Comparison of ENCODE assay signal across 19 cellular contexts in genomic region chr7:3520206-3520605, GRCh38.
A peak's percentile ranks its signal among the peaks of the same experiment; 100 is the strongest.
DNase-seq lines count a peak whose midpoint lies in the region; ATAC-seq and TF ChIP-seq lines count a peak whose summit lies in the region.
"Had no signal": no experiment of that assay in that cellular context is flagged by ENCODE, and none has a peak within 500 bp of the region (broad histone marks: within the 10 kb centered on the region; RNA-seq: fewer than 3 reads in every experiment).

No MANE protein-coding gene starts in this region.

- H3K27ac ChIP-seq in liver (ENCODE audit: low read depth in 1 of 2, low read length in 2 of 2), result no peak overlapping the region
- H3K27ac ChIP-seq: HL-60, RWPE1, thoracic aorta had no signal

- WGBS in liver, result 23% methylated on average over 2 of the region's 2 CpGs

- H3K36me3 ChIP-seq in liver (ENCODE audit: control insufficient read depth in 4 of 4, insufficient read depth in 3 of 4, low read depth in 1 of 4, low read length in 3 of 4), result no peaks in the 10 kb centered on the region
- H3K36me3 ChIP-seq: thoracic aorta had no signal

- ATAC-seq in HG02970 (IDR thresholded peaks at IDR 0.05; ENCODE audit: low FRiP score, unreplicated experiment) (no peak), GM18907 (IDR thresholded peaks at IDR 0.05; ENCODE audit: unreplicated experiment) (no peak)
- ATAC-seq in activated T-helper 17 cell treated with anti-CD3 and anti-CD28 coated beads, Interleukin-2, amount 50 U/mL, for 72 hours (replicated peaks), result no peak
- ATAC-seq: esophagus mucosa; K562; natural killer cell treated with Interleukin-12 subunit alpha and Interleukin-12 subunit beta and Interleukin-15 and Interleukin-18, amount 100 ng/mL, for 72 hours had no signal

- DNase-seq in DMS53 (lab: John Stamatoyannopoulos, UW) (peak; percentile 83), NCI-H2029 (lab: John Stamatoyannopoulos, UW) (peak; percentile 80), NCI-H774 (lab: John Stamatoyannopoulos, UW) (peak; percentile 50), glomerular visceral epithelial cell (ENCODE audit: extremely low spot score) (no peak)
- DNase-seq: activated CD4-positive, alpha-beta T cell treated with anti-CD3 and anti-CD28 coated beads, Interleukin-2, amount 50 U/mL, for 4 hours; activated naive CD4-positive, alpha-beta T cell treated with anti-CD3 and anti-CD28 coated beads, Interleukin-2, amount 50 U/mL, for 16 hours; activated T-cell treated with anti-CD3 and anti-CD28 coated beads, Interleukin-2, amount 50 U/mL, for 1 hour; T-cell had no signal

- H3K4me1 Mint-ChIP-seq in activated T-helper 17 cell treated with anti-CD3 and anti-CD28 coated beads, Interleukin-2, amount 50 U/mL, for 72 hours, result no peaks in the 10 kb centered on the region

- peaks cover 0 to 3% (median 0%) of the 10 kb centered on the region in 4 donors for H3K27me3 ChIP-seq in liver (ENCODE audit: control insufficient read depth in 4 of 4, insufficient read depth in 4 of 4, low read length in 3 of 4)

- TF ChIP-seq CTCF in liver (IDR thresholded peaks at IDR 0.05; ENCODE audit: low read depth, low read length, missing input control), result no peak

- no peak overlapping the region for H3K9ac ChIP-seq in liver (ENCODE audit: low read depth in 1 of 2, low read length in 2 of 2)

- H3K27ac Mint-ChIP-seq in activated T-helper 17 cell treated with anti-CD3 and anti-CD28 coated beads, Interleukin-2, amount 50 U/mL, for 72 hours, result no peak overlapping the region
- H3K27ac Mint-ChIP-seq: natural killer cell treated with Interleukin-12 subunit alpha and Interleukin-12 subunit beta and Interleukin-15 and Interleukin-18, amount 100 ng/mL, for 72 hours; progenitor cell of endocrine pancreas; T-cell had no signal

- no peaks in the 10 kb centered on the region for H3K4me1 ChIP-seq in liver (ENCODE audit: control insufficient read depth in 4 of 4, insufficient read depth in 4 of 4, low read length in 3 of 4)

- no peaks in the 10 kb centered on the region for H3K36me3 Mint-ChIP-seq in activated T-helper 17 cell treated with anti-CD3 and anti-CD28 coated beads, Interleukin-2, amount 50 U/mL, for 72 hours (ENCODE audit: low read depth)
- H3K36me3 Mint-ChIP-seq: natural killer cell treated with Interleukin-12 subunit alpha and Interleukin-12 subunit beta and Interleukin-15 and Interleukin-18, amount 100 ng/mL, for 72 hours; T-cell had no signal

- peaks cover 4% of the 10 kb centered on the region for H3K27me3 Mint-ChIP-seq in activated T-helper 17 cell treated with anti-CD3 and anti-CD28 coated beads, Interleukin-2, amount 50 U/mL, for 72 hours
- H3K27me3 Mint-ChIP-seq: progenitor cell of endocrine pancreas had no signal

- TF ChIP-seq RAD21 in liver (IDR thresholded peaks at IDR 0.05), result no peak

- H3K4me3 ChIP-seq in liver (ENCODE audit: low read depth in 1 of 3, low read length in 3 of 3), result no peak overlapping the region
- H3K4me3 ChIP-seq: K562, thoracic aorta had no signal

- H3K4me3 Mint-ChIP-seq in activated T-helper 17 cell treated with anti-CD3 and anti-CD28 coated beads, Interleukin-2, amount 50 U/mL, for 72 hours, result no peak overlapping the region
- H3K4me3 Mint-ChIP-seq: natural killer cell treated with Interleukin-12 subunit alpha and Interleukin-12 subunit beta and Interleukin-15 and Interleukin-18, amount 100 ng/mL, for 72 hours; T-cell had no signal

- H3K9me3 ChIP-seq in liver (ENCODE audit: control insufficient read depth in 4 of 4, low read length in 3 of 4), result no peaks in the 10 kb centered on the region
- H3K9me3 ChIP-seq: thoracic aorta had no signal

- H3K9me3 Mint-ChIP-seq in activated T-helper 17 cell treated with anti-CD3 and anti-CD28 coated beads, Interleukin-2, amount 50 U/mL, for 72 hours, result no peaks in the 10 kb centered on the region
- H3K9me3 Mint-ChIP-seq: natural killer cell treated with Interleukin-12 subunit alpha and Interleukin-12 subunit beta and Interleukin-15 and Interleukin-18, amount 100 ng/mL, for 72 hours; T-cell had no signal

TF ChIP-seq in liver, 16 proteins besides CTCF, POLR2A, EP300 and RAD21:
- peak; percentile 13 for TF ChIP-seq YY1 (IDR thresholded peaks at IDR 0.05)
- peak in 1 of 2 donors; percentile 14 for TF ChIP-seq HNF4A (conservative IDR thresholded peaks at IDR 0.05)
- TF ChIP-seq HNF4G (IDR thresholded peaks at IDR 0.05), result no peak
- TF ChIP-seq NR2F2 (IDR thresholded peaks at IDR 0.05), result no peak
- no peak for TF ChIP-seq TAF1 (conservative IDR thresholded peaks at IDR 0.05)
